In genomic region chr14:63598821-63599220, GRCh38 we compare ENCODE assay signal across 19 cellular contexts. TPM values are rescaled to one million over a fixed set of nuclear protein-coding genes. Genes with fewer than 3 reads are reported as not detected.
DNase-seq lines count a peak whose midpoint lies in the region; TF ChIP-seq lines count a peak whose summit lies in the region.
"Had no signal": no experiment of that assay in that cellular context is flagged by ENCODE, and none has a peak within 500 bp of the region (broad histone marks: within the 10 kb centered on the region; RNA-seq: fewer than 3 reads in every experiment).

No MANE protein-coding gene starts in this region.

- peaks cover 11% of the 10 kb centered on the region for H3K9me3 ChIP-seq in Karpas-422 (ENCODE audit: low read length)

- no peak for TF ChIP-seq POLR2A in erythroblast (IDR thresholded peaks at IDR 0.05; ENCODE audit: low read length)

- no peaks in the 10 kb centered on the region for H4K20me1 ChIP-seq in Karpas-422 (ENCODE audit: insufficient read depth, low read depth, low read length)

- H3K27me3 ChIP-seq in Karpas-422 (ENCODE audit: low read length): no peaks in the 10 kb centered on the region
- H3K27me3 ChIP-seq: BLaER1 had no signal

- no peak overlapping the region for H3K9ac ChIP-seq in Karpas-422 (ENCODE audit: low read length)
- H3K9ac ChIP-seq: BLaER1 had no signal

- no peak overlapping the region for H3K4me3 ChIP-seq in Karpas-422 (ENCODE audit: low read length)
- H3K4me3 ChIP-seq: BLaER1 had no signal

- no peak overlapping the region for H3K4me2 ChIP-seq in Karpas-422 (ENCODE audit: low read depth, low read length, poor library complexity, severe bottlenecking)
- H3K4me2 ChIP-seq: BLaER1 had no signal

- H3K27ac ChIP-seq in cingulate gyrus (ENCODE audit: low read depth, low read length) (peak overlapping the region; percentile 41), substantia nigra (ENCODE audit: low read depth, low read length, poor library complexity, severe bottlenecking) (peak overlapping the region; percentile 52), Karpas-422 (ENCODE audit: low read length) (no peak overlapping the region)
- H3K27ac ChIP-seq: BLaER1 had no signal

- no peaks in the 10 kb centered on the region for H3K4me1 ChIP-seq in Karpas-422 (ENCODE audit: low read length)

- no peaks in the 10 kb centered on the region for H3K9me2 ChIP-seq in Karpas-422 (replicated peaks; ENCODE audit: insufficient read depth, low read length)

- DNase-seq in COLO829 (ENCODE audit: low spot score) (peak; percentile 42), inferior parietal cortex (ENCODE audit: extremely low spot score) (peak; percentile 65), substantia nigra (lab: John Stamatoyannopoulos, UW) (peak in 25 of 49 donors; percentile 0 to 59 (median 7)), GM03348 (ENCODE audit: low spot score) (no peak), erythroblast (lab: John Stamatoyannopoulos, UW) (no peak), D341Med (ENCODE audit: low spot score) (no peak), Karpas-422 (no peak)
- DNase-seq: Calu3; CD4-positive, alpha-beta memory T cell; DMS53; NCI-H1105 treated with DMSO at 0.1 percent for 48 hours; NCI-H187; NCI-H2227 treated with DMSO at 0.1 percent for 48 hours; NCI-H510A treated with DMSO at 0.1 percent for 48 hours; NCI-H82; OCI-M1; SHP77 treated with DMSO at 0.1 percent for 48 hours had no signal

- peaks cover 26% of the 10 kb centered on the region for H3K36me3 ChIP-seq in Karpas-422 (ENCODE audit: insufficient read depth, low read length)

- H3K79me2 ChIP-seq in Karpas-422 (ENCODE audit: low read length): peaks cover 14% of the 10 kb centered on the region

- no peak overlapping the region for H2AFZ ChIP-seq in Karpas-422 (ENCODE audit: low read length)

RNA-seq across cellular contexts. Expression of gene WDR89, which starts 42.9 kb away (rescaled TPM):
- total RNA-seq in Karpas-422 (2014; rRNA removed; shearing (Covaris generic); ENCODE audit: low replicate concordance): 20.1 and 34.4 TPM in 2 replicates

RNA-seq across cellular contexts. Expression of gene PPP2R5E, which starts 55.6 kb away (rescaled TPM):
- 25.6 and 58.3 TPM in 2 replicates for total RNA-seq in Karpas-422 (2014; rRNA removed; shearing (Covaris generic); ENCODE audit: low replicate concordance)

Comparison
In these comparisons a context has a peak if more than half of its experiments do, and no peak if none do; other contexts are left out.
1. DNase-seq: peak in COLO829 (single experiment), inferior parietal cortex (single experiment) and substantia nigra (25 of 49); none in GM03348 (single experiment), erythroblast (0 of 2), D341Med (single experiment) and Karpas-422 (single experiment).